11 cellular contexts compared by ENCODE assay signal in genomic region chr5:124658867-124659557, GRCh38.
A peak's percentile ranks its signal among the peaks of the same experiment; 100 is the strongest.
DNase-seq lines count a peak whose midpoint lies in the region; ATAC-seq and TF ChIP-seq lines count a peak whose summit lies in the region.
"Had no signal": no experiment of that assay in that cellular context is flagged by ENCODE, and none has a peak within 500 bp of the region (broad histone marks: within the 10 kb centered on the region; RNA-seq: fewer than 3 reads in every experiment).

No MANE protein-coding gene starts in this region.

- H3K27ac Mint-ChIP-seq in brain (peak overlapping the region; percentile 7 to 95 (median 66)), nephron (peak overlapping the region; percentile 77 to 87 (median 79))
- H3K27ac Mint-ChIP-seq: CD8-positive, alpha-beta memory T cell; IgD-negative memory B cell had no signal

- H3K36me3 Mint-ChIP-seq in brain: no peaks in the 10 kb centered on the region
- no peaks in the 10 kb centered on the region for H3K36me3 Mint-ChIP-seq in nephron (ENCODE audit: low read depth)
- H3K36me3 Mint-ChIP-seq: CD8-positive, alpha-beta memory T cell; IgD-negative memory B cell had no signal

- no peaks in the 10 kb centered on the region for H3K27me3 ChIP-seq in DOHH2 (ENCODE audit: control insufficient read depth, low read length)
- H3K27me3 ChIP-seq in tibial artery: no peaks in the 10 kb centered on the region

- H3K9me3 ChIP-seq in DOHH2 (ENCODE audit: control insufficient read depth, insufficient read depth, low read length): no peaks in the 10 kb centered on the region
- no peaks in the 10 kb centered on the region for H3K9me3 ChIP-seq in tibial artery

- no peaks in the 10 kb centered on the region for H3K9me2 ChIP-seq in DOHH2 (replicated peaks; ENCODE audit: control insufficient read depth, low read length)

- no peaks in the 10 kb centered on the region for H4K20me1 ChIP-seq in DOHH2 (ENCODE audit: control insufficient read depth, insufficient read depth, low read depth, low read length)

- TF ChIP-seq CTCF in DOHH2 (IDR thresholded peaks at IDR 0.05; ENCODE audit: low read depth, low read length, poor library complexity, severe bottlenecking) (no peak), brain (conservative IDR thresholded peaks at IDR 0.05) (no peak), nephron (IDR thresholded peaks at IDR 0.05; ENCODE audit: unreplicated experiment in 3 of 3) (no peak), tibial artery (IDR thresholded peaks at IDR 0.05) (no peak)

- H3K79me2 ChIP-seq in DOHH2 (ENCODE audit: control insufficient read depth, low read length): peaks cover 100% of the 10 kb centered on the region

- H3K9me3 Mint-ChIP-seq in brain: no peaks in the 10 kb centered on the region
- H3K9me3 Mint-ChIP-seq in nephron: no peaks in the 10 kb centered on the region
- H3K9me3 Mint-ChIP-seq: CD8-positive, alpha-beta memory T cell; IgD-negative memory B cell had no signal

- peak overlapping the region; percentile 89 for H3K27ac ChIP-seq in DOHH2 (ENCODE audit: low read depth, low read length)
- no peak overlapping the region for H3K27ac ChIP-seq in tibial artery

- H3K4me3 ChIP-seq in DOHH2 (ENCODE audit: low read length) (peak overlapping the region; percentile 60), tibial artery (no peak overlapping the region)

- H3K4me2 ChIP-seq in DOHH2 (ENCODE audit: low read length): peak overlapping the region; percentile 86

- peaks cover under 1% of the 10 kb centered on the region for H3K36me3 ChIP-seq in DOHH2 (ENCODE audit: control insufficient read depth, low read length)
- H3K36me3 ChIP-seq in tibial artery: no peaks in the 10 kb centered on the region

- H3K4me1 ChIP-seq in DOHH2 (ENCODE audit: control insufficient read depth, low read length) (peaks cover 100% of the 10 kb centered on the region), tibial artery (peaks cover 0 to 30% (median 19%) of the 10 kb centered on the region in 4 donors)

- H3K4me1 Mint-ChIP-seq in brain: no peaks in the 10 kb centered on the region
- H3K4me1 Mint-ChIP-seq in nephron: peaks cover 61% of the 10 kb centered on the region
- H3K4me1 Mint-ChIP-seq: CD8-positive, alpha-beta memory T cell had no signal

- peaks cover 28% of the 10 kb centered on the region for H3F3A ChIP-seq in DOHH2 (ENCODE audit: control insufficient read depth, insufficient read depth)

- intact Hi-C loops in tibial artery (cut with DNase I; ENCODE audit: low total_unique reads): no loop called here

- H3K27me3 Mint-ChIP-seq in brain (no peaks in the 10 kb centered on the region), nephron (ENCODE audit: low read depth) (no peaks in the 10 kb centered on the region)
- H3K27me3 Mint-ChIP-seq: CD8-positive, alpha-beta memory T cell had no signal

- DNase-seq in NCI-H69 (lab: John Stamatoyannopoulos, UW): peak; percentile 50
- no peak for DNase-seq in NCI-H2081 (lab: John Stamatoyannopoulos, UW)
- no peak for DNase-seq in NCI-H774 (lab: John Stamatoyannopoulos, UW)
- no peak for DNase-seq in tibial artery
- DNase-seq: CD8-positive, alpha-beta memory T cell; retina had no signal

- peak overlapping the region; percentile 7 to 67 (median 33) for H3K4me3 Mint-ChIP-seq in brain
- no peak overlapping the region for H3K4me3 Mint-ChIP-seq in nephron
- H3K4me3 Mint-ChIP-seq: CD8-positive, alpha-beta memory T cell had no signal

- no peak for ATAC-seq in HG03039 (IDR thresholded peaks at IDR 0.05; ENCODE audit: unreplicated experiment)

Comparison
In these comparisons a context has a peak if more than half of its experiments do, and no peak if none do; other contexts are left out.
1. H3K4me3 Mint-ChIP-seq: peak in brain (5 of 5); none in nephron (0 of 3).